ENCODE assay signal across 8 cellular contexts in the genomic region with DNA sequence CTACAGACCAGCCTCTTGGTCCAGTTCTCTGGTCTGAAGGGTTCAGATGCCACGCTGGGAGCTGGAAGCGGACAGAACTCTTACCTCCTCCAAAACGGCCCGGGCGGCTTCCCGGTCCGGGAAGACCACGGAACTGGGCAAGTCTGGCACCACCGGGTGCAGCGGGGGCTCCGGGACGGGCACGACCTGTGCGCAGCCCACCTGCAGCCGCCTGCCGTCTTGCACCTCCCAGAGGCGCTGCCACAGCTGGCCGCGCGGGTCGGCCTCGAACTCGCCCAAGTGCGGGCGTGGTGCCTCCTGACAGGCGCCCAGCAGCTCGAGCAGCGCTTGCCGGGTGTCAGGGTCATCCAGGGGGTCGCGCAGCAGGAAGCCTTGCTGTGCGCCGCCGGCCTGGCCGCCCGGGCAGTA. TPM values are rescaled to one million over a fixed set of nuclear protein-coding genes. Genes with fewer than 3 reads are reported as not detected.
DNase-seq lines count a peak whose midpoint lies in the region; ATAC-seq and TF ChIP-seq lines count a peak whose summit lies in the region.

No MANE protein-coding gene starts in this region.

- no peak overlapping the region for H3K9ac ChIP-seq in iPS-15b (ENCODE audit: low read depth, low read length)

- H3K36me3 ChIP-seq in iPS-15b (ENCODE audit: control insufficient read depth, insufficient read depth, low read length), result no peaks in the 10 kb centered on the region

- no peak overlapping the region for H3K4me3 Mint-ChIP-seq in HFFc6

- H3K4me3 ChIP-seq in iPS-15b (ENCODE audit: low read depth, low read length), result peak overlapping the region; percentile 84

- peaks cover 41% of the 10 kb centered on the region for H3K9me3 Mint-ChIP-seq in HFFc6

- peak; percentile 24 for ATAC-seq in GM19035 (IDR thresholded peaks at IDR 0.05; ENCODE audit: unreplicated experiment)
- ATAC-seq in HG03378 (IDR thresholded peaks at IDR 0.05; ENCODE audit: unreplicated experiment), result peak; percentile 18

- DNase-seq in activated gamma-delta T cell treated with Interleukin-2 at 50 U/mL for 16 hours, result peak; percentile 20
- DNase-seq in stimulated activated naive CD4-positive, alpha-beta T cell treated with Interleukin-2 at 50 U/mL for 16 hours (lab: John Stamatoyannopoulos, UW), result peak; percentile 25
- no peak for DNase-seq in HFFc6
- DNase-seq in HT-29 (ENCODE audit: low spot score), result no peak

- H3K27ac ChIP-seq in 22Rv1, result peak overlapping the region; percentile 58

- peaks cover 4% of the 10 kb centered on the region; the same call in 1 of the 2 replicates for H3K36me3 Mint-ChIP-seq in HFFc6 (ENCODE audit: low read depth)

- peaks cover 4% of the 10 kb centered on the region; the same call in 1 of the 2 replicates for H3K27me3 Mint-ChIP-seq in HFFc6 (ENCODE audit: insufficient read depth)

- TF ChIP-seq CTCF in 22Rv1 (IDR thresholded peaks at IDR 0.05) (no peak), HFFc6 (IDR thresholded peaks at IDR 0.05) (no peak)

- H3K27ac Mint-ChIP-seq in HFFc6, result no peak overlapping the region

- H3K4me1 Mint-ChIP-seq in HFFc6 (ENCODE audit: low read depth), result peaks cover 5% of the 10 kb centered on the region; the same call in 1 of the 2 replicates

- H3K9me3 ChIP-seq in iPS-15b (ENCODE audit: control insufficient read depth, insufficient read depth, low read length), result no peaks in the 10 kb centered on the region

- peaks cover 38% of the 10 kb centered on the region for H3K27me3 ChIP-seq in iPS-15b (ENCODE audit: control insufficient read depth, insufficient read depth, low read length)

- peaks cover 3% of the 10 kb centered on the region for H3K4me1 ChIP-seq in iPS-15b (ENCODE audit: control insufficient read depth, insufficient read depth, low read length)

RNA-seq across cellular contexts. Expression of gene CMPK2, which starts 0.8 kb away (rescaled TPM):
- total RNA-seq in HFFc6 (2021; fragmentation: NEBNext Ultra II Directional; extraction: Animal tissue kit (Norgen Biotek cat#: 25700)), result not detected
- total RNA-seq in HT-29 (2014; rRNA removed; shearing (Covaris generic)), result 5.5 and 16.5 TPM in 2 replicates

RNA-seq across cellular contexts. Expression of gene RSAD2, which starts 12.6 kb away (rescaled TPM):
- total RNA-seq in HFFc6 (2021; fragmentation: NEBNext Ultra II Directional; extraction: Animal tissue kit (Norgen Biotek cat#: 25700)), result not detected
- 0.78 and 1.6 TPM in 2 replicates for total RNA-seq in HT-29 (2014; rRNA removed; shearing (Covaris generic))

RNA-seq across cellular contexts. Expression of gene RNF144A, which starts 52.3 kb away (rescaled TPM):
- not detected for total RNA-seq in HFFc6 (2021; fragmentation: NEBNext Ultra II Directional; extraction: Animal tissue kit (Norgen Biotek cat#: 25700))
- 0.10 and 2.0 TPM in 2 replicates for total RNA-seq in HT-29 (2014; rRNA removed; shearing (Covaris generic))

Comparison
In these comparisons a context has a peak if more than half of its experiments do, and no peak if none do; other contexts are left out.
1. DNase-seq: peak in activated gamma-delta T cell treated with Interleukin-2 at 50 U/mL for 16 hours (single experiment) and stimulated activated naive CD4-positive, alpha-beta T cell treated with Interleukin-2 at 50 U/mL for 16 hours (single experiment); none in HFFc6 (single experiment) and HT-29 (single experiment).